Comparison of ENCODE assay signal across 1 cellular context in the genomic region with DNA sequence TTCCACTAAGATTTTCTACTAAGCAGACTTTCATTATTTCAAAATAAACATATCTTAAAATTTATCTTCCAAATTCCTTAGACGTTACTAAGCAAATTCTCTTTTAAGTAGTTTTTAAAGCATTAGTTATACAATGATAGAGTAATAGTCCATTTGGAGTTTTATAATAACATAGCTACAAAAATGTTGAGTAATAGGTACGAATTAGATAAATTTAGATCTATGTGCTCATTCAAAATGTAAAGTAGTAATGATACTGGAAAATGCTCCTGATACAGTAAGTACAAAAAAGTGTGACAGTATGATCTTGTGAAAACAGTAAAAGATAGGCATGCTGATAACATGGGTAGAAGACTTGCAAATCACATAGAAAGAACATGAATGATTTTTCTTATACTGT.
TF ChIP-seq lines count a peak whose summit lies in the region.

No MANE protein-coding gene starts in this region.

TF ChIP-seq in IMR-90, 13 proteins besides CTCF, POLR2A, EP300 and RAD21:
- TF ChIP-seq NFE2L2 (IDR thresholded peaks at IDR 0.05; ENCODE audit: low read depth, low read length), result no peak
- no peak for TF ChIP-seq MAZ (IDR thresholded peaks at IDR 0.05; ENCODE audit: borderline replicate concordance, low read depth, low read length)
- peak; percentile 63 for TF ChIP-seq CEBPB (IDR thresholded peaks at IDR 0.05; ENCODE audit: low read depth, low read length)
- TF ChIP-seq, protein P1, sequence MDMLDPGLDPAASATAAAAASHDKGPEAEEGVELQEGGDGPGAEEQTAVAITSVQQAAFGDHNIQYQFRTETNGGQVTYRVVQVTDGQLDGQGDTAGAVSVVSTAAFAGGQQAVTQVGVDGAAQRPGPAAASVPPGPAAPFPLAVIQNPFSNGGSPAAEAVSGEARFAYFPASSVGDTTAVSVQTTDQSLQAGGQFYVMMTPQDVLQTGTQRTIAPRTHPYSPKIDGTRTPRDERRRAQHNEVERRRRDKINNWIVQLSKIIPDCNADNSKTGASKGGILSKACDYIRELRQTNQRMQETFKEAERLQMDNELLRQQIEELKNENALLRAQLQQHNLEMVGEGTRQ (IDR thresholded peaks at IDR 0.05; ENCODE audit: low read depth, low read length), result no peak
- TF ChIP-seq, protein P2, sequence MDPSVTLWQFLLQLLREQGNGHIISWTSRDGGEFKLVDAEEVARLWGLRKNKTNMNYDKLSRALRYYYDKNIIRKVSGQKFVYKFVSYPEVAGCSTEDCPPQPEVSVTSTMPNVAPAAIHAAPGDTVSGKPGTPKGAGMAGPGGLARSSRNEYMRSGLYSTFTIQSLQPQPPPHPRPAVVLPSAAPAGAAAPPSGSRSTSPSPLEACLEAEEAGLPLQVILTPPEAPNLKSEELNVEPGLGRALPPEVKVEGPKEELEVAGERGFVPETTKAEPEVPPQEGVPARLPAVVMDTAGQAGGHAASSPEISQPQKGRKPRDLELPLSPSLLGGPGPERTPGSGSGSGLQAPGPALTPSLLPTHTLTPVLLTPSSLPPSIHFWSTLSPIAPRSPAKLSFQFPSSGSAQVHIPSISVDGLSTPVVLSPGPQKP (IDR thresholded peaks at IDR 0.05; ENCODE audit: borderline replicate concordance, low read depth, low read length), result no peak
- no peak for TF ChIP-seq CHD1 (IDR thresholded peaks at IDR 0.05; ENCODE audit: low read depth, low read length)
- TF ChIP-seq MAFK (IDR thresholded peaks at IDR 0.05; ENCODE audit: low read depth, low read length), result no peak
- peak; percentile 43; the same call in 1 of the 2 replicates for TF ChIP-seq RFX5 (IDR thresholded peaks at IDR 0.05; ENCODE audit: low read depth, low read length)
